In the genomic region with DNA sequence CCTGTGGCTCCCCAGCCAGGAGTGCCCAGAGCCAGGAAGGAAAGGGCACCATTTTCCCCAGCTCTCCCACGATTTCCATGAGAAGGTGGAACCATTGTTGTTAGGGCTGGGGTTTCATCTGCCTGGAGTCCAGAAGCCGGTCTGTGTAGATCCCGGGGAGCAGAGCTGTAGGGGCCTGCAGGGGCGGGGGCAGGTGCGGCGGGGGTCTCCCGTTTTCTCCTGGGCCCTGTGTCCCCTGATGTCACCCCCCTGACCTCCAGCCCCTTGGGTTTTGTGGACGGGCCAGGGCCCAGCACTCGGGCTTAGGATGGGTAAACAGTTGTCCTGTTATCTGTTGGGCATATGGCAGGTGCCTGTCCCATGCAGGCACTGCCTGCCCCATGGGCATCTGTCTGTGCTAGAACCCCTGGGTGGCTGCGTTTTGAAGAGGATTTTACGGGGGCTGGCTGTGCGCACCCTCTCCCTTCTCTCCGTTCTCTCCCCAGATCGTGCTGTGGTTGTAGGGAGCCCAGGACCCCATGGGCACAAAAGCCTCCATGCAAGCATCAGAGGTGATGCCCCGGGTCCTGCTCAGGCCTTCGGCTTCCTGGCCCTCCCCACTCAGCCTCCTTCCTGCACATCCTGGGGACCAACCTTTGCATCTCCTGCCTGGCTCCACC, we compare ENCODE assay signal across 24 cellular contexts.
"Had no signal": no experiment of that assay in that cellular context is flagged by ENCODE, and none has a peak within 500 bp of the region (broad histone marks: within the 10 kb centered on the region; RNA-seq: fewer than 3 reads in every experiment).

No MANE protein-coding gene starts in this region.

- H3K27me3 Mint-ChIP-seq: activated B cell treated with CpG ODN at 0.5 μM for 24 hours; activated CD4-positive, alpha-beta memory T cell treated with anti-CD3 and anti-CD28 coated beads, Interleukin-2, amount 10 ng/mL, durations not matched to agents 7 days and 5 days; activated CD4-positive, alpha-beta T cell treated with anti-CD3 and anti-CD28 coated beads, Interleukin-2, amount 10 ng/mL, durations not matched to agents 7 days and 5 days; activated naive CD8-positive, alpha-beta T cell treated with anti-CD3 and anti-CD28 coated beads, Interleukin-2, amount 10 ng/mL, durations not matched to agents 7 days and 5 days had no signal

- H3K9me3 Mint-ChIP-seq: activated B cell treated with CpG ODN at 0.5 μM for 24 hours; activated CD4-positive, alpha-beta memory T cell treated with anti-CD3 and anti-CD28 coated beads, Interleukin-2, amount 10 ng/mL, durations not matched to agents 7 days and 5 days; activated CD4-positive, alpha-beta T cell treated with anti-CD3 and anti-CD28 coated beads, Interleukin-2, amount 10 ng/mL, durations not matched to agents 7 days and 5 days; activated naive CD8-positive, alpha-beta T cell treated with anti-CD3 and anti-CD28 coated beads, Interleukin-2, amount 10 ng/mL, durations not matched to agents 7 days and 5 days had no signal

- H3K27me3 ChIP-seq: adrenal gland had no signal

- H3K4me3 Mint-ChIP-seq: activated B cell treated with CpG ODN at 0.5 μM for 24 hours; activated CD4-positive, alpha-beta memory T cell treated with anti-CD3 and anti-CD28 coated beads, Interleukin-2, amount 10 ng/mL, durations not matched to agents 7 days and 5 days; activated CD4-positive, alpha-beta T cell treated with anti-CD3 and anti-CD28 coated beads, Interleukin-2, amount 10 ng/mL, durations not matched to agents 7 days and 5 days; activated naive CD8-positive, alpha-beta T cell treated with anti-CD3 and anti-CD28 coated beads, Interleukin-2, amount 10 ng/mL, durations not matched to agents 7 days and 5 days; T-helper 17 cell had no signal

- DNase-seq: activated B cell treated with CpG ODN at 0.5 μM for 24 hours; activated CD4-positive, alpha-beta memory T cell treated with anti-CD3 and anti-CD28 coated beads, Interleukin-2, amount 10 ng/mL, durations not matched to agents 7 days and 5 days; activated CD4-positive, alpha-beta T cell treated with anti-CD3 and anti-CD28 coated beads for 1 hour; activated CD4-positive, alpha-beta T cell treated with anti-CD3 and anti-CD28 coated beads, Interleukin-2, amount 10 ng/mL, durations not matched to agents 7 days and 5 days; activated CD8-positive, alpha-beta memory T cell treated with anti-CD3 and anti-CD28 coated beads, Interleukin-2, amount 50 U/mL, for 4 hours; activated naive CD4-positive, alpha-beta T cell treated with anti-CD3 and anti-CD28 coated beads, Interleukin-2, amount 50 U/mL, for 16 hours; activated naive CD8-positive, alpha-beta T cell treated with anti-CD3 and anti-CD28 coated beads, Interleukin-2, amount 10 ng/mL, durations not matched to agents 7 days and 5 days; activated T-cell treated with anti-CD3 and anti-CD28 coated beads, Interleukin-2, amount 50 U/mL, for 1 hour; anterior cingulate cortex; MV-4-11; NCI-H1092 treated with DMSO at 0.1 percent for 48 hours; NCI-H1417 treated with DMSO at 0.1 percent for 48 hours; NCI-H1694; NCI-H2029; NCI-H2107; NCI-H345; NCI-H510A; NCI-H526 treated with DMSO at 0.1 percent for 48 hours; NCI-H82; SIG-M5; T-helper 17 cell; T-helper 9 cell had no signal

- H3K4me3 ChIP-seq: adrenal gland had no signal

- H3K4me1 Mint-ChIP-seq: activated B cell treated with CpG ODN at 0.5 μM for 24 hours; activated CD4-positive, alpha-beta memory T cell treated with anti-CD3 and anti-CD28 coated beads, Interleukin-2, amount 10 ng/mL, durations not matched to agents 7 days and 5 days; activated CD4-positive, alpha-beta T cell treated with anti-CD3 and anti-CD28 coated beads, Interleukin-2, amount 10 ng/mL, durations not matched to agents 7 days and 5 days; activated naive CD8-positive, alpha-beta T cell treated with anti-CD3 and anti-CD28 coated beads, Interleukin-2, amount 10 ng/mL, durations not matched to agents 7 days and 5 days had no signal

- H3K27ac Mint-ChIP-seq: activated B cell treated with CpG ODN at 0.5 μM for 24 hours; activated CD4-positive, alpha-beta memory T cell treated with anti-CD3 and anti-CD28 coated beads, Interleukin-2, amount 10 ng/mL, durations not matched to agents 7 days and 5 days; activated CD4-positive, alpha-beta T cell treated with anti-CD3 and anti-CD28 coated beads, Interleukin-2, amount 10 ng/mL, durations not matched to agents 7 days and 5 days; activated naive CD8-positive, alpha-beta T cell treated with anti-CD3 and anti-CD28 coated beads, Interleukin-2, amount 10 ng/mL, durations not matched to agents 7 days and 5 days; T-helper 17 cell had no signal

- H3K36me3 Mint-ChIP-seq: activated naive CD8-positive, alpha-beta T cell treated with anti-CD3 and anti-CD28 coated beads, Interleukin-2, amount 10 ng/mL, durations not matched to agents 7 days and 5 days had no signal

- ATAC-seq: T-helper 17 cell had no signal

- H3K36me3 ChIP-seq: adrenal gland had no signal

- H3K4me1 ChIP-seq: adrenal gland had no signal

- H3K9me3 ChIP-seq: adrenal gland had no signal

- H3K4me2 ChIP-seq: KMS-11 had no signal

- H3K27ac ChIP-seq: adrenal gland, KMS-11 had no signal
